In the genomic region with DNA sequence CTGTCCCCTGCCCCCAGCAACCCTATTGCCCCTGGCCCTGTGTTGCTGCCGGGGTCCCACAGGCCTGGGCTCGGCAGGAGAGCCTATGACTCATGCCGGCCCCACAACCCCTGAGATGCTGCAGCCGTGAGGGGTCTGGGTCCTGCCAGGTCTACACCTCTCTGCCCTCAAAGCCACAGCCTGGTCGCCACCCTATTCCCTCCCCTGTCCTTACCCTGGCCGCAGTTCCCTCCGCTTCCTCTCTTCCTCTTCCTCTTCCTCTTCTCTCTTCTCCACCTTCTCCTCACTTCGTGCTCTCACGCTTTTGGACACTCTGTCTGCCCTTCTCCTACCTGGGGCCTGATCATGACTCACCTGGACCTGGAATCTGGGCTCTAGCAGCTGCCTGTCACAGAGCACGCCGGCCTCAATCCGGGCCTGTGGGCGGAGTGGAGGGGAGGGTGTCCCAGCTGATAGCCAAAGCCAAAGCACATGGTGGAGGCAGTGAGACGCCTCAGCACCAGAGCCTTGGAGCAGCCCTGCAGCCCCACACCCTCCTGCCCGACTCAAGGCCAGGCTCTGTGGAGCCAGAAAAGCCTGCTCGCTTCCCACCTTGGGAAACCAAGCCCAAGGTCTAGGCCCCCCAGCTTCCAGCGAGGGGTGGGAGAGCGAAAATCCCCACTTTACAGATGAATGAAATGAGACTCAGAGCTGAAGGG, we compare ENCODE assay signal across 12 cellular contexts. TPM values are rescaled to one million over a fixed set of nuclear protein-coding genes. Genes with fewer than 3 reads are reported as not detected.
DNase-seq lines count a peak whose midpoint lies in the region; ATAC-seq and TF ChIP-seq lines count a peak whose summit lies in the region.
"Had no signal": no experiment of that assay in that cellular context is flagged by ENCODE, and none has a peak within 500 bp of the region (broad histone marks: within the 10 kb centered on the region; RNA-seq: fewer than 3 reads in every experiment).

No MANE protein-coding gene starts in this region.

- H3K4me3 ChIP-seq in NB4 (ENCODE audit: low read depth, low read length) = no peak overlapping the region
- no peak overlapping the region for H3K4me3 ChIP-seq in esophagus squamous epithelium
- H3K4me3 ChIP-seq: cardiac muscle cell had no signal

- no peak for ATAC-seq in HG02763 (IDR thresholded peaks at IDR 0.05; ENCODE audit: unreplicated experiment)
- ATAC-seq in HG02623 (IDR thresholded peaks at IDR 0.05; ENCODE audit: unreplicated experiment) = no peak

- H3K27ac ChIP-seq in esophagus squamous epithelium = peak overlapping the region in 3 of 4 donors; percentile 17 to 71 (median 45)
- H3K27ac ChIP-seq: cardiac muscle cell had no signal

- peak; percentile 64 for DNase-seq in AG20443 (ENCODE audit: low spot score)
- peak; percentile 35 for DNase-seq in NB4 (ENCODE audit: low read depth)
- DNase-seq in esophagus squamous epithelium (lab: John Stamatoyannopoulos, UW) = no peak
- DNase-seq in myocyte (ENCODE audit: low read depth) = peak; percentile 63
- no peak for DNase-seq in NCI-H345 (lab: John Stamatoyannopoulos, UW)
- DNase-seq in NCI-H524 (lab: John Stamatoyannopoulos, UW) = no peak
- DNase-seq: activated CD4-positive, alpha-beta T cell treated with anti-CD3 and anti-CD28 coated beads, Interleukin-2, amount 50 U/mL, for 4 hours; CD4-positive, CD25-positive, alpha-beta regulatory T cell; stimulated activated CD4-positive, alpha-beta T cell treated with anti-CD3 and anti-CD28 coated beads, Interleukin-2, amount 100 ng/mL, for 48 hours had no signal

- TF ChIP-seq CTCF in NB4 (IDR thresholded peaks at IDR 0.05; ENCODE audit: low read depth, low read length) (no peak), esophagus squamous epithelium (IDR thresholded peaks at IDR 0.05) (no peak)

- H3K9me3 ChIP-seq in esophagus squamous epithelium = no peaks in the 10 kb centered on the region

- intact Hi-C loops in esophagus squamous epithelium (cut with DNase I) = no loop called here

- H3K27me3 ChIP-seq in esophagus squamous epithelium = peaks cover 0 to 6% (median 0%) of the 10 kb centered on the region in 4 donors
- H3K27me3 ChIP-seq: cardiac muscle cell had no signal

- peaks cover 0 to 21% (median 0%) of the 10 kb centered on the region in 3 donors for H3K36me3 ChIP-seq in esophagus squamous epithelium
- H3K36me3 ChIP-seq: cardiac muscle cell had no signal

- peaks cover 0 to 20% (median 12%) of the 10 kb centered on the region in 3 donors for H3K4me1 ChIP-seq in esophagus squamous epithelium

- TF ChIP-seq POLR2A in NB4 (IDR thresholded peaks at IDR 0.05; ENCODE audit: extremely low read depth, insufficient read length) (no peak), esophagus squamous epithelium (IDR thresholded peaks at IDR 0.05) (no peak)

- WGBS in esophagus squamous epithelium, 2 donors = 52 to 60% methylated on average over 10 to 12 of the region's 18 CpGs

RNA-seq across cellular contexts. Expression of a gene that starts 26.8 kb away (rescaled TPM):
- total RNA-seq in esophagus squamous epithelium = 10 to 100 TPM in 2 of 4 donors, 1 to 10 TPM in 2; 4.3 to 38.7 (median 15.1) TPM
- not detected in 2 replicates for total RNA-seq in myocyte
- polyA plus RNA-seq in myocyte (2012) = 0.78 TPM
- total RNA-seq: cardiac muscle cell; CD4-positive, CD25-positive, alpha-beta regulatory T cell had no signal

RNA-seq across cellular contexts. Expression of a gene that starts 42.4 kb away (rescaled TPM):
- 10 to 100 TPM in 3 of 4 donors, 1 to 10 TPM in 1; 5.6 to 51.7 (median 31.0) TPM for total RNA-seq in esophagus squamous epithelium
- 26.1 and 34.0 TPM in 2 replicates for total RNA-seq in myocyte
- 138 TPM for polyA plus RNA-seq in myocyte (2012)
- total RNA-seq: CD4-positive, CD25-positive, alpha-beta regulatory T cell had no signal

RNA-seq across cellular contexts. Expression of a gene that starts 53.4 kb away (rescaled TPM):
- total RNA-seq in esophagus squamous epithelium = not detected
- 0.36 TPM in 1 of 2 replicates, not detected in the other for total RNA-seq in myocyte
- polyA plus RNA-seq in myocyte (2012) = 0.18 TPM
- total RNA-seq: cardiac muscle cell; CD4-positive, CD25-positive, alpha-beta regulatory T cell had no signal
- polyA plus RNA-seq: CD4-positive, CD25-positive, alpha-beta regulatory T cell had no signal

Comparison
In these comparisons a context has a peak if more than half of its experiments do, and no peak if none do; other contexts are left out.
1. DNase-seq: peak in AG20443 (single experiment), NB4 (single experiment) and myocyte (single experiment); none in esophagus squamous epithelium (single experiment), NCI-H345 (single experiment) and NCI-H524 (0 of 2).